Comparison of ENCODE assay signal across 17 cellular contexts in the genomic region with DNA sequence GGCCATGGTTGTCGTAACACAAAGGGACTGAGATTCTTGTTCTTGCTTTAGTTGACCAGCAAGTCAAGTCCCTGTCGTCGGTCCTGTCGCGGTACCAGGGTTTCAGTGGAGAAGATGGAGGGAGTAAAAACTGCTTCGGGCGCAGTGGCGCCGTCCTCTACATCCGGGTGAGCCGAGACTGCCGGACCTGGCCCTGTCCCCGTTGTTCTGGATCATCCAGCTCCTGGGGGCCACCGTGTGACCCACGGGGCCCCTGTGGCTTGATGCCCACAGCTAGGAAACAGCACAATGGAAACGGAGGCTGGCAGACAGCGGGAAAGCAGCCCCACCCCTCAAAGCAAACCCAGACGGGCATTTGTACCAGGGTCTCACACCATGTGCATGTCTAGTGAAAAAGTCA. TPM values are rescaled to one million over a fixed set of nuclear protein-coding genes. Genes with fewer than 3 reads are reported as not detected.
DNase-seq lines count a peak whose midpoint lies in the region; ATAC-seq, FAIRE-seq and TF ChIP-seq lines count a peak whose summit lies in the region.
"Had no signal": no experiment of that assay in that cellular context is flagged by ENCODE, and none has a peak within 500 bp of the region (broad histone marks: within the 10 kb centered on the region; RNA-seq: fewer than 3 reads in every experiment).

No MANE protein-coding gene starts in this region.

- no peak overlapping the region for H3K4me3 ChIP-seq in right lobe of liver
- no peak overlapping the region for H3K4me3 ChIP-seq in HepG2 (replicated peaks in 1 of 3; ENCODE audit: insufficient read depth in 1 of 3, low read depth in 2 of 3, low read length in 3 of 3)
- H3K4me3 ChIP-seq: HAP-1 had no signal

- H3K9ac ChIP-seq in HepG2 (ENCODE audit: insufficient read depth, low read depth, low read length) = no peak overlapping the region

- CTCF ChIA-PET in HepG2 (lab: Yijun Ruan, JAX; ENCODE audit: low intra/inter-chr PET ratio, low total read pairs) = no interaction called here

- no peak overlapping the region for H3K27ac ChIP-seq in right lobe of liver
- no peak overlapping the region for H3K27ac ChIP-seq in HepG2 (ENCODE audit: extremely low read length, insufficient read depth, low read length)

- H3K4me3 Mint-ChIP-seq in glutamatergic neuron (ENCODE audit: unreplicated experiment) = no peak overlapping the region
- no peak overlapping the region for H3K4me3 Mint-ChIP-seq in neural crest cell
- H3K4me3 Mint-ChIP-seq: CD14-positive monocyte; CD8-positive, alpha-beta memory T cell had no signal

- no peak for FAIRE-seq in HepG2 (lab: Jason Lieb, UNC)
- FAIRE-seq: A204.1, H1 had no signal

- peaks cover 0 to 8% (median 0%) of the 10 kb centered on the region in 4 donors for H3K4me1 ChIP-seq in right lobe of liver
- H3K4me1 ChIP-seq in HepG2 (ENCODE audit: insufficient read depth, low read length) = no peaks in the 10 kb centered on the region
- H3K4me1 ChIP-seq: Caco-2, HAP-1 had no signal

- H3K36me3 Mint-ChIP-seq in glutamatergic neuron (ENCODE audit: unreplicated experiment) = no peaks in the 10 kb centered on the region
- peaks cover 15% of the 10 kb centered on the region for H3K36me3 Mint-ChIP-seq in neural crest cell (ENCODE audit: low read depth)

- intact Hi-C loops in right lobe of liver (cut with DNase I) (no loop called here), HepG2 (cut with micrococcal nuclease; ENCODE audit: unreplicated experiment) (no loop called here), sciatic nerve (cut with DNase I) (no loop called here)

- H4K20me1 ChIP-seq in HepG2 (ENCODE audit: insufficient read depth, low read length) = no peaks in the 10 kb centered on the region

- no TSS peak for BruUV-seq in HepG2 (replicated peaks; lab: Mats Ljungman, UMichigan)

- in situ Hi-C loops in HepG2 (cut with HindIII; ENCODE audit: extremely low pct_ligation_motif_present, low pct_unique_long_range_greater_than_20kb) = no loop called here

- no peak for TF ChIP-seq CTCF in right lobe of liver (IDR thresholded peaks at IDR 0.05)
- no peak for TF ChIP-seq CTCF in HepG2 (CRISPR knock-in tag; IDR thresholded peaks at IDR 0.05)
- TF ChIP-seq CTCF in glutamatergic neuron (IDR thresholded peaks at IDR 0.05; ENCODE audit: partially characterized antibody, unreplicated experiment) = no peak
- TF ChIP-seq CTCF in neural crest cell (conservative IDR thresholded peaks at IDR 0.05) = no peak

- no peak for ATAC-seq in right lobe of liver
- no peak for ATAC-seq in HepG2
- no peak for ATAC-seq in sciatic nerve

- H3K27ac Mint-ChIP-seq in glutamatergic neuron (ENCODE audit: unreplicated experiment) (no peak overlapping the region), neural crest cell (ENCODE audit: unreplicated experiment) (peak overlapping the region; percentile 29)

- 97% methylated on average over 11 of the region's 18 CpGs for WGBS in right lobe of liver (ENCODE audit: insufficient coverage, low coverage, low lambda C conversion rate, missing lambda C conversion rate)
- WGBS in HepG2 (ENCODE audit: low lambda C conversion rate) = 95% methylated on average over 18 of the region's 18 CpGs

- H3K36me3 ChIP-seq in right lobe of liver (peaks cover 0 to 60% (median 21%) of the 10 kb centered on the region in 4 donors), HepG2 (replicated peaks in 1 of 2; ENCODE audit: control insufficient read depth in 1 of 2, insufficient read depth in 2 of 2, low read length in 2 of 2) (peaks cover 40 to 65% of the 10 kb centered on the region in 2 experiments)

- no peak overlapping the region for H3K4me2 ChIP-seq in HepG2 (ENCODE audit: low read depth, low read length)

- H3K27me3 Mint-ChIP-seq in glutamatergic neuron (ENCODE audit: unreplicated experiment) (no peaks in the 10 kb centered on the region), neural crest cell (ENCODE audit: low read depth) (no peaks in the 10 kb centered on the region)

- peaks cover 2% of the 10 kb centered on the region for H3K79me2 ChIP-seq in HepG2 (ENCODE audit: insufficient read depth, low read length)

- TF ChIP-seq EP300 in HepG2 (IDR thresholded peaks at IDR 0.05; ENCODE audit: low read depth in 2 of 2, low read length in 2 of 2) (no peak), HepG2 (CRISPR knock-in tag; IDR thresholded peaks at IDR 0.05; ENCODE audit: borderline replicate concordance) (no peak)

- H3K9me3 Mint-ChIP-seq in glutamatergic neuron (ENCODE audit: unreplicated experiment) = peaks cover 2% of the 10 kb centered on the region
- no peaks in the 10 kb centered on the region for H3K9me3 Mint-ChIP-seq in neural crest cell
- H3K9me3 Mint-ChIP-seq: CD14-positive monocyte; CD8-positive, alpha-beta memory T cell had no signal

- H3K27me3 ChIP-seq in right lobe of liver = no peaks in the 10 kb centered on the region
- no peaks in the 10 kb centered on the region for H3K27me3 ChIP-seq in HepG2 (ENCODE audit: control insufficient read depth in 1 of 2, insufficient read depth in 2 of 2, low read length in 2 of 2)
- H3K27me3 ChIP-seq: BE2C had no signal

- DNase-seq in right lobe of liver = peak in 2 of 3 donors; percentile 7 to 42
- no peak for DNase-seq in HepG2 (ENCODE audit: low spot score)
- peak; percentile 4 for DNase-seq in glutamatergic neuron
- no peak for DNase-seq in neural crest cell (ENCODE audit: low read depth, low spot score)
- no peak for DNase-seq in sciatic nerve (ENCODE audit: low spot score)
- no peak for DNase-seq in NCI-H2107 treated with DMSO at 0.1 percent for 48 hours (lab: John Stamatoyannopoulos, UW; ENCODE audit: unreplicated experiment)
- DNase-seq in OCI-M1 (lab: John Stamatoyannopoulos, UW) = no peak
- DNase-seq: BE2C; Caco-2; CD8-positive, alpha-beta memory T cell had no signal

- H2AFZ ChIP-seq in HepG2 (ENCODE audit: low read length) = no peak overlapping the region

- no peak for TF ChIP-seq RAD21 in HepG2 (CRISPR knock-in tag; IDR thresholded peaks at IDR 0.05)

- no peaks in the 10 kb centered on the region for H3K9me3 ChIP-seq in right lobe of liver
- H3K9me3 ChIP-seq in HepG2 (ENCODE audit: low read length) = no peaks in the 10 kb centered on the region
- H3K9me3 ChIP-seq: BE2C, Caco-2, HAP-1 had no signal

- POLR2A ChIA-PET in HepG2 (lab: Yijun Ruan, JAX) = interaction anchor here (1.1 kb wide), 1 partner anchor 10 kb away, joined by 3 read pairs; no protein-coding TSS in a partner anchor

- H3K4me1 Mint-ChIP-seq in glutamatergic neuron (ENCODE audit: low read depth, unreplicated experiment) (peaks cover 2% of the 10 kb centered on the region), neural crest cell (peaks cover 8% of the 10 kb centered on the region)
- H3K4me1 Mint-ChIP-seq: CD14-positive monocyte had no signal

- TF ChIP-seq POLR2A in right lobe of liver (IDR thresholded peaks at IDR 0.05) = no peak
- TF ChIP-seq POLR2A in HepG2 (IDR thresholded peaks at IDR 0.05; ENCODE audit: insufficient read depth in 1 of 2, low read depth in 2 of 2, low read length in 2 of 2) = no peak

RNA-seq across cellular contexts. Expression of gene MTG2, which starts 15.0 kb away (rescaled TPM):
- 10 to 100 TPM; 27.0 to 45.6 (median 31.8) TPM for total RNA-seq in right lobe of liver
- 31.3 and 37.8 TPM in 2 replicates for total RNA-seq in HepG2 (2016; rRNA removed; fragmentation: Illumina TruSeq; extraction: Trizol)
- 14.9 and 15.3 TPM in 2 replicates for total RNA-seq in HepG2 (2016; cell fraction: cytosol; rRNA removed; fragmentation: Illumina TruSeq; extraction: Trizol; ENCODE audit: low read depth)
- 30.0 and 35.2 TPM in 2 replicates for total RNA-seq in HepG2 (2016; cell fraction: insoluble cytoplasmic fraction; rRNA removed; fragmentation: Illumina TruSeq; extraction: Trizol)
- total RNA-seq in HepG2 (2016; cell fraction: membrane; rRNA removed; fragmentation: Illumina TruSeq; extraction: Trizol) = 20.4 and 23.8 TPM in 2 replicates
- total RNA-seq in HepG2 (2016; cell fraction: nucleus; rRNA removed; fragmentation: Illumina TruSeq; extraction: Trizol) = 23.8 and 28.4 TPM in 2 replicates
- 20.4 and 22.5 TPM in 2 replicates for polyA plus RNA-seq in HepG2 (2011; rRNA removed)
- polyA plus RNA-seq in HepG2 (2011; cell fraction: cytosol; rRNA removed) = 19.5 and 23.4 TPM in 2 replicates
- 31.1 and 31.2 TPM in 2 replicates for polyA plus RNA-seq in HepG2 (2011; cell fraction: nucleus; rRNA removed)
- 21.4 and 26.9 TPM in 2 replicates for polyA plus RNA-seq in HepG2 (2012)
- 13.5 and 13.6 TPM in 2 replicates for polyA plus RNA-seq in HepG2 (2016; cell fraction: cytosol; fragmentation: Illumina TruSeq; extraction: Trizol; ENCODE audit: low read depth)
- polyA plus RNA-seq in HepG2 (2016; cell fraction: insoluble cytoplasmic fraction; fragmentation: Illumina TruSeq; extraction: Trizol; ENCODE audit: low read depth) = 33.7 and 36.3 TPM in 2 replicates
- polyA plus RNA-seq in HepG2 (2016; cell fraction: membrane; fragmentation: Illumina TruSeq; extraction: Trizol; ENCODE audit: low read depth) = 18.0 and 19.8 TPM in 2 replicates
- polyA plus RNA-seq in HepG2 (2016; cell fraction: nucleus; fragmentation: Illumina TruSeq; extraction: Trizol; ENCODE audit: insufficient read depth, low read depth) = 87.6 and 92.7 TPM in 2 replicates
- polyA minus RNA-seq in HepG2 (2011; rRNA and poly(A)+ RNA removed; ENCODE audit: low replicate concordance) = 27.2 and 36.2 TPM in 2 replicates
- polyA minus RNA-seq in HepG2 (2011; cell fraction: cytosol; rRNA and poly(A)+ RNA removed) = 13.0 and 15.4 TPM in 2 replicates
- polyA minus RNA-seq in HepG2 (2011; cell fraction: nucleus; rRNA and poly(A)+ RNA removed) = 16.7 and 20.9 TPM in 2 replicates
- 27.1 TPM for total RNA-seq in glutamatergic neuron (ENCODE audit: unreplicated experiment)
- total RNA-seq in neural crest cell = 32.9 and 34.6 TPM in 2 replicates
- total RNA-seq in sciatic nerve = 31.4 TPM

RNA-seq across cellular contexts. Expression of gene HRH3, which starts 22.3 kb away (rescaled TPM):
- not detected for total RNA-seq in right lobe of liver
- total RNA-seq in HepG2 (2016; rRNA removed; fragmentation: Illumina TruSeq; extraction: Trizol) = 0.10 and 0.18 TPM in 2 replicates
- 0.10 TPM in 1 of 2 replicates, not detected in the other for total RNA-seq in HepG2 (2016; cell fraction: cytosol; rRNA removed; fragmentation: Illumina TruSeq; extraction: Trizol; ENCODE audit: low read depth)
- 0.06 TPM in 1 of 2 replicates, not detected in the other for total RNA-seq in HepG2 (2016; cell fraction: insoluble cytoplasmic fraction; rRNA removed; fragmentation: Illumina TruSeq; extraction: Trizol)
- total RNA-seq in HepG2 (2016; cell fraction: membrane; rRNA removed; fragmentation: Illumina TruSeq; extraction: Trizol) = 0.12 and 0.14 TPM in 2 replicates
- total RNA-seq in HepG2 (2016; cell fraction: nucleus; rRNA removed; fragmentation: Illumina TruSeq; extraction: Trizol) = not detected in 2 replicates
- polyA plus RNA-seq in HepG2 (2011; rRNA removed) = not detected in 2 replicates
- not detected in 2 replicates for polyA plus RNA-seq in HepG2 (2011; cell fraction: cytosol; rRNA removed)
- polyA plus RNA-seq in HepG2 (2011; cell fraction: nucleus; rRNA removed) = not detected in 2 replicates
- 0.08 TPM in 1 of 2 replicates, not detected in the other for polyA plus RNA-seq in HepG2 (2012)
- polyA plus RNA-seq in HepG2 (2016; cell fraction: cytosol; fragmentation: Illumina TruSeq; extraction: Trizol; ENCODE audit: low read depth) = 0.08 TPM in 1 of 2 replicates, not detected in the other
- polyA plus RNA-seq in HepG2 (2016; cell fraction: insoluble cytoplasmic fraction; fragmentation: Illumina TruSeq; extraction: Trizol; ENCODE audit: low read depth) = 0.34 TPM in 1 of 2 replicates, not detected in the other
- 0.17 TPM in 2 replicates for polyA plus RNA-seq in HepG2 (2016; cell fraction: membrane; fragmentation: Illumina TruSeq; extraction: Trizol; ENCODE audit: low read depth)
- not detected in 2 replicates for polyA plus RNA-seq in HepG2 (2016; cell fraction: nucleus; fragmentation: Illumina TruSeq; extraction: Trizol; ENCODE audit: insufficient read depth, low read depth)
- not detected in 2 replicates for polyA minus RNA-seq in HepG2 (2011; rRNA and poly(A)+ RNA removed; ENCODE audit: low replicate concordance)
- polyA minus RNA-seq in HepG2 (2011; cell fraction: cytosol; rRNA and poly(A)+ RNA removed) = not detected in 2 replicates
- polyA minus RNA-seq in HepG2 (2011; cell fraction: nucleus; rRNA and poly(A)+ RNA removed) = not detected in 2 replicates
- total RNA-seq in glutamatergic neuron (ENCODE audit: unreplicated experiment) = 13.7 TPM
- 0.75 and 0.86 TPM in 2 replicates for total RNA-seq in neural crest cell
- not detected for total RNA-seq in sciatic nerve
- total RNA-seq: Caco-2; CD8-positive, alpha-beta memory T cell; Daoy; HT1080 had no signal
- polyA plus RNA-seq: AG04450; CD14-positive monocyte; CD8-positive, alpha-beta memory T cell had no signal

RNA-seq across cellular contexts. Expression of gene OSBPL2, which starts 40.5 kb away (rescaled TPM):
- total RNA-seq in right lobe of liver (10 to 100 TPM; 15.6 to 27.8 (median 21.2) TPM), HepG2 (2016; rRNA removed; fragmentation: Illumina TruSeq; extraction: Trizol) (37.4 and 41.5 TPM in 2 replicates), glutamatergic neuron (ENCODE audit: unreplicated experiment) (42.6 TPM), neural crest cell (33.1 and 35.6 TPM in 2 replicates), sciatic nerve (53.3 TPM)
- total RNA-seq in HepG2 (2016; cell fraction: cytosol; rRNA removed; fragmentation: Illumina TruSeq; extraction: Trizol; ENCODE audit: low read depth) = 19.3 and 19.7 TPM in 2 replicates
- 37.3 and 39.8 TPM in 2 replicates for total RNA-seq in HepG2 (2016; cell fraction: insoluble cytoplasmic fraction; rRNA removed; fragmentation: Illumina TruSeq; extraction: Trizol)
- total RNA-seq in HepG2 (2016; cell fraction: membrane; rRNA removed; fragmentation: Illumina TruSeq; extraction: Trizol) = 18.5 and 19.9 TPM in 2 replicates
- total RNA-seq in HepG2 (2016; cell fraction: nucleus; rRNA removed; fragmentation: Illumina TruSeq; extraction: Trizol) = 31.6 and 31.7 TPM in 2 replicates
- polyA plus RNA-seq in HepG2 (2011; rRNA removed) = 18.5 and 20.5 TPM in 2 replicates
- polyA plus RNA-seq in HepG2 (2011; cell fraction: cytosol; rRNA removed) = 11.8 and 12.2 TPM in 2 replicates
- polyA plus RNA-seq in HepG2 (2011; cell fraction: nucleus; rRNA removed) = 64.3 and 72.2 TPM in 2 replicates
- polyA plus RNA-seq in HepG2 (2012) = 29.8 and 30.8 TPM in 2 replicates
- polyA plus RNA-seq in HepG2 (2016; cell fraction: cytosol; fragmentation: Illumina TruSeq; extraction: Trizol; ENCODE audit: low read depth) = 3.5 and 4.8 TPM in 2 replicates
- 31.7 and 35.2 TPM in 2 replicates for polyA plus RNA-seq in HepG2 (2016; cell fraction: insoluble cytoplasmic fraction; fragmentation: Illumina TruSeq; extraction: Trizol; ENCODE audit: low read depth)
- 9.5 and 9.7 TPM in 2 replicates for polyA plus RNA-seq in HepG2 (2016; cell fraction: membrane; fragmentation: Illumina TruSeq; extraction: Trizol; ENCODE audit: low read depth)
- polyA plus RNA-seq in HepG2 (2016; cell fraction: nucleus; fragmentation: Illumina TruSeq; extraction: Trizol; ENCODE audit: insufficient read depth, low read depth) = 69.1 and 71.6 TPM in 2 replicates
- polyA minus RNA-seq in HepG2 (2011; rRNA and poly(A)+ RNA removed; ENCODE audit: low replicate concordance) = 28.3 and 39.1 TPM in 2 replicates
- 11.3 and 14.2 TPM in 2 replicates for polyA minus RNA-seq in HepG2 (2011; cell fraction: cytosol; rRNA and poly(A)+ RNA removed)
- 62.2 and 69.3 TPM in 2 replicates for polyA minus RNA-seq in HepG2 (2011; cell fraction: nucleus; rRNA and poly(A)+ RNA removed)

RNA-seq across cellular contexts. Expression of gene SS18L1, which starts 54.2 kb away (rescaled TPM):
- total RNA-seq in right lobe of liver = 10 to 100 TPM; 14.1 to 26.5 (median 23.7) TPM
- 15.3 and 17.8 TPM in 2 replicates for total RNA-seq in HepG2 (2016; rRNA removed; fragmentation: Illumina TruSeq; extraction: Trizol)
- 8.6 and 10.0 TPM in 2 replicates for total RNA-seq in HepG2 (2016; cell fraction: cytosol; rRNA removed; fragmentation: Illumina TruSeq; extraction: Trizol; ENCODE audit: low read depth)
- 14.3 and 17.3 TPM in 2 replicates for total RNA-seq in HepG2 (2016; cell fraction: insoluble cytoplasmic fraction; rRNA removed; fragmentation: Illumina TruSeq; extraction: Trizol)
- total RNA-seq in HepG2 (2016; cell fraction: membrane; rRNA removed; fragmentation: Illumina TruSeq; extraction: Trizol) = 13.2 and 13.6 TPM in 2 replicates
- 21.3 and 26.0 TPM in 2 replicates for total RNA-seq in HepG2 (2016; cell fraction: nucleus; rRNA removed; fragmentation: Illumina TruSeq; extraction: Trizol)
- 27.6 and 32.0 TPM in 2 replicates for polyA plus RNA-seq in HepG2 (2011; rRNA removed)
- polyA plus RNA-seq in HepG2 (2011; cell fraction: cytosol; rRNA removed) = 13.9 and 24.3 TPM in 2 replicates
- polyA plus RNA-seq in HepG2 (2011; cell fraction: nucleus; rRNA removed) = 94.6 and 141 TPM in 2 replicates
- 16.9 and 17.6 TPM in 2 replicates for polyA plus RNA-seq in HepG2 (2012)
- polyA plus RNA-seq in HepG2 (2016; cell fraction: cytosol; fragmentation: Illumina TruSeq; extraction: Trizol; ENCODE audit: low read depth) = 2.6 and 2.8 TPM in 2 replicates
- 12.8 and 13.4 TPM in 2 replicates for polyA plus RNA-seq in HepG2 (2016; cell fraction: insoluble cytoplasmic fraction; fragmentation: Illumina TruSeq; extraction: Trizol; ENCODE audit: low read depth)
- 5.4 and 6.3 TPM in 2 replicates for polyA plus RNA-seq in HepG2 (2016; cell fraction: membrane; fragmentation: Illumina TruSeq; extraction: Trizol; ENCODE audit: low read depth)
- polyA plus RNA-seq in HepG2 (2016; cell fraction: nucleus; fragmentation: Illumina TruSeq; extraction: Trizol; ENCODE audit: insufficient read depth, low read depth) = 60.6 and 69.1 TPM in 2 replicates
- polyA minus RNA-seq in HepG2 (2011; rRNA and poly(A)+ RNA removed; ENCODE audit: low replicate concordance) = 32.8 and 53.5 TPM in 2 replicates
- polyA minus RNA-seq in HepG2 (2011; cell fraction: cytosol; rRNA and poly(A)+ RNA removed) = 14.5 and 16.4 TPM in 2 replicates
- 30.1 and 33.4 TPM in 2 replicates for polyA minus RNA-seq in HepG2 (2011; cell fraction: nucleus; rRNA and poly(A)+ RNA removed)
- 50.4 TPM for total RNA-seq in glutamatergic neuron (ENCODE audit: unreplicated experiment)
- 29.6 and 30.0 TPM in 2 replicates for total RNA-seq in neural crest cell
- total RNA-seq in sciatic nerve = 18.9 TPM

RNA-seq across cellular contexts. Expression of gene PSMA7, which starts 54.6 kb away (rescaled TPM):
- total RNA-seq in right lobe of liver (100 to 1,000 TPM; 108 to 268 (median 116) TPM), HepG2 (2016; rRNA removed; fragmentation: Illumina TruSeq; extraction: Trizol) (531 and 639 TPM in 2 replicates), glutamatergic neuron (ENCODE audit: unreplicated experiment) (289 TPM), neural crest cell (318 and 322 TPM in 2 replicates), sciatic nerve (124 TPM)
- 280 and 300 TPM in 2 replicates for total RNA-seq in HepG2 (2016; cell fraction: cytosol; rRNA removed; fragmentation: Illumina TruSeq; extraction: Trizol; ENCODE audit: low read depth)
- 555 and 661 TPM in 2 replicates for total RNA-seq in HepG2 (2016; cell fraction: insoluble cytoplasmic fraction; rRNA removed; fragmentation: Illumina TruSeq; extraction: Trizol)
- 259 and 300 TPM in 2 replicates for total RNA-seq in HepG2 (2016; cell fraction: membrane; rRNA removed; fragmentation: Illumina TruSeq; extraction: Trizol)
- 259 and 270 TPM in 2 replicates for total RNA-seq in HepG2 (2016; cell fraction: nucleus; rRNA removed; fragmentation: Illumina TruSeq; extraction: Trizol)
- 571 and 631 TPM in 2 replicates for polyA plus RNA-seq in HepG2 (2011; rRNA removed)
- polyA plus RNA-seq in HepG2 (2011; cell fraction: cytosol; rRNA removed) = 539 and 602 TPM in 2 replicates
- 375 and 401 TPM in 2 replicates for polyA plus RNA-seq in HepG2 (2011; cell fraction: nucleus; rRNA removed)
- 283 and 330 TPM in 2 replicates for polyA plus RNA-seq in HepG2 (2012)
- polyA plus RNA-seq in HepG2 (2016; cell fraction: cytosol; fragmentation: Illumina TruSeq; extraction: Trizol; ENCODE audit: low read depth) = 290 and 328 TPM in 2 replicates
- 656 and 720 TPM in 2 replicates for polyA plus RNA-seq in HepG2 (2016; cell fraction: insoluble cytoplasmic fraction; fragmentation: Illumina TruSeq; extraction: Trizol; ENCODE audit: low read depth)
- polyA plus RNA-seq in HepG2 (2016; cell fraction: membrane; fragmentation: Illumina TruSeq; extraction: Trizol; ENCODE audit: low read depth) = 233 and 270 TPM in 2 replicates
- polyA plus RNA-seq in HepG2 (2016; cell fraction: nucleus; fragmentation: Illumina TruSeq; extraction: Trizol; ENCODE audit: insufficient read depth, low read depth) = 418 and 431 TPM in 2 replicates
- polyA minus RNA-seq in HepG2 (2011; rRNA and poly(A)+ RNA removed; ENCODE audit: low replicate concordance) = 380 and 541 TPM in 2 replicates
- polyA minus RNA-seq in HepG2 (2011; cell fraction: cytosol; rRNA and poly(A)+ RNA removed) = 93.0 and 111 TPM in 2 replicates
- polyA minus RNA-seq in HepG2 (2011; cell fraction: nucleus; rRNA and poly(A)+ RNA removed) = 111 and 120 TPM in 2 replicates

Comparison
In these comparisons a context has a peak if more than half of its experiments do, and no peak if none do; other contexts are left out.
1. DNase-seq: peak in right lobe of liver (2 of 3) and glutamatergic neuron (single experiment); none in HepG2 (single experiment), neural crest cell (single experiment), sciatic nerve (single experiment), NCI-H2107 treated with DMSO at 0.1 percent for 48 hours (single experiment) and OCI-M1 (single experiment).